1 cellular context compared by ENCODE assay signal in genomic region chr3:23921052-23921511, GRCh38.
TF ChIP-seq lines count a peak whose summit lies in the region.

No MANE protein-coding gene starts in this region.

TF ChIP-seq in HepG2, 621 proteins besides CTCF, POLR2A, EP300 and RAD21:
- TF ChIP-seq HNRNPK (IDR thresholded peaks at IDR 0.05; ENCODE audit: low read depth, low read length, poor library complexity, severe bottlenecking), result no peak
- no peak for TF ChIP-seq ZNF724P (CRISPR knock-in tag; IDR thresholded peaks at IDR 0.05; ENCODE audit: borderline replicate concordance)
- no peak for TF ChIP-seq FOSL2 (CRISPR knock-in tag; IDR thresholded peaks at IDR 0.05)
- peak; percentile 94 for TF ChIP-seq RBM22 (optimal IDR thresholded peaks at IDR 0.05; ENCODE audit: low read length)
- TF ChIP-seq MAF1 (CRISPR knock-in tag; IDR thresholded peaks at IDR 0.05; ENCODE audit: borderline replicate concordance), result no peak
- TF ChIP-seq HIVEP1 (CRISPR knock-in tag; IDR thresholded peaks at IDR 0.05), result no peak
- TF ChIP-seq HMGXB4 (CRISPR knock-in tag; IDR thresholded peaks at IDR 0.05; ENCODE audit: borderline replicate concordance in 1 of 2, low read depth in 1 of 2), result no peak
- TF ChIP-seq ZFP90 (CRISPR knock-in tag; IDR thresholded peaks at IDR 0.05; ENCODE audit: borderline replicate concordance), result no peak
- no peak for TF ChIP-seq ARNTL (CRISPR knock-in tag; IDR thresholded peaks at IDR 0.05)
- TF ChIP-seq HHEX (CRISPR knock-in tag; IDR thresholded peaks at IDR 0.05), result no peak
- 0 out of 2 replicates have a peak, but pooled peaks have one; percentile 51 for TF ChIP-seq ZC3H13 (CRISPR knock-in tag; IDR thresholded peaks at IDR 0.05)
- no peak for TF ChIP-seq THYN1 (CRISPR knock-in tag; IDR thresholded peaks at IDR 0.05; ENCODE audit: borderline replicate concordance, low read depth)
- no peak for TF ChIP-seq SCMH1 (CRISPR knock-in tag; IDR thresholded peaks at IDR 0.05; ENCODE audit: borderline replicate concordance)
- TF ChIP-seq ZIK1 (CRISPR knock-in tag; IDR thresholded peaks at IDR 0.05; ENCODE audit: borderline replicate concordance, low read depth), result no peak
- no peak for TF ChIP-seq GATAD2A (CRISPR knock-in tag; IDR thresholded peaks at IDR 0.05)
- TF ChIP-seq MAFF (IDR thresholded peaks at IDR 0.05; ENCODE audit: low read depth, low read length), result no peak
- 0 out of 2 replicates have a peak, but pooled peaks have one; percentile 35 for TF ChIP-seq SSRP1 (CRISPR knock-in tag; IDR thresholded peaks at IDR 0.05)
- TF ChIP-seq CREBL2 (CRISPR knock-in tag; IDR thresholded peaks at IDR 0.05; ENCODE audit: borderline replicate concordance), result no peak
- peak; percentile 77 for TF ChIP-seq ZNF121 (CRISPR knock-in tag; IDR thresholded peaks at IDR 0.05)
- TF ChIP-seq ZNF275 (CRISPR knock-in tag; IDR thresholded peaks at IDR 0.05; ENCODE audit: borderline replicate concordance), result no peak
- no peak for TF ChIP-seq BORCS8-MEF2B (CRISPR knock-in tag; IDR thresholded peaks at IDR 0.05)
- TF ChIP-seq NR2F6 (IDR thresholded peaks at IDR 0.05), result 0 out of 2 replicates have a peak, but pooled peaks have one; percentile 14
- no peak for TF ChIP-seq NR2F6 (CRISPR knock-in tag; IDR thresholded peaks at IDR 0.05)
- no peak for TF ChIP-seq TCF7 (IDR thresholded peaks at IDR 0.05; ENCODE audit: low read depth)
- no peak for TF ChIP-seq RBFOX2 (IDR thresholded peaks at IDR 0.05; ENCODE audit: low read depth, low read length)
- TF ChIP-seq ZNF704 (CRISPR knock-in tag; IDR thresholded peaks at IDR 0.05; ENCODE audit: borderline replicate concordance), result no peak
- no peak for TF ChIP-seq ZSCAN31 (CRISPR knock-in tag; IDR thresholded peaks at IDR 0.05; ENCODE audit: low read depth)
- no peak for TF ChIP-seq DNMT3B (CRISPR knock-in tag; conservative IDR thresholded peaks at IDR 0.05)
- TF ChIP-seq PAWR (CRISPR knock-in tag; IDR thresholded peaks at IDR 0.05; ENCODE audit: borderline replicate concordance), result no peak
- no peak for TF ChIP-seq SNAPC5 (CRISPR knock-in tag; IDR thresholded peaks at IDR 0.05; ENCODE audit: borderline replicate concordance)
- TF ChIP-seq ZNF136 (CRISPR knock-in tag; IDR thresholded peaks at IDR 0.05; ENCODE audit: low read depth), result no peak
- no peak for TF ChIP-seq ATF5 (CRISPR knock-in tag; IDR thresholded peaks at IDR 0.05; ENCODE audit: low read depth)
- TF ChIP-seq POLR2G (IDR thresholded peaks at IDR 0.05; ENCODE audit: low read depth, low read length), result peak; percentile 74
- no peak for TF ChIP-seq ZFP41 (CRISPR knock-in tag; IDR thresholded peaks at IDR 0.05; ENCODE audit: borderline replicate concordance)
- TF ChIP-seq ZBTB21 (CRISPR knock-in tag; IDR thresholded peaks at IDR 0.05), result no peak
- no peak for TF ChIP-seq HES4 (CRISPR knock-in tag; IDR thresholded peaks at IDR 0.05; ENCODE audit: borderline replicate concordance)
- TF ChIP-seq REL (CRISPR knock-in tag; conservative IDR thresholded peaks at IDR 0.05), result no peak
- no peak for TF ChIP-seq FOXP4 (CRISPR knock-in tag; IDR thresholded peaks at IDR 0.05)
- TF ChIP-seq AGO2 (optimal IDR thresholded peaks at IDR 0.05; ENCODE audit: low read depth, low read length), result peak; percentile 34
- TF ChIP-seq POLR2AphosphoS5 (IDR thresholded peaks at IDR 0.05; ENCODE audit: low read depth, low read length), result peak; percentile 54; the same call in 1 of the 2 replicates
- no peak for TF ChIP-seq PBX2 (CRISPR knock-in tag; IDR thresholded peaks at IDR 0.05)
- TF ChIP-seq ZFP62 (CRISPR knock-in tag; IDR thresholded peaks at IDR 0.05), result no peak
- TF ChIP-seq ZNF547 (CRISPR knock-in tag; IDR thresholded peaks at IDR 0.05), result no peak
- TF ChIP-seq ZBTB46 (CRISPR knock-in tag; IDR thresholded peaks at IDR 0.05; ENCODE audit: borderline replicate concordance), result no peak
- TF ChIP-seq KDM3A (CRISPR knock-in tag; IDR thresholded peaks at IDR 0.05; ENCODE audit: low read depth), result no peak
- TF ChIP-seq ZKSCAN8 (CRISPR knock-in tag; IDR thresholded peaks at IDR 0.05; ENCODE audit: borderline replicate concordance), result no peak
- TF ChIP-seq ZZZ3 (CRISPR knock-in tag; IDR thresholded peaks at IDR 0.05; ENCODE audit: borderline replicate concordance), result no peak
- TF ChIP-seq SOX6 (IDR thresholded peaks at IDR 0.05), result no peak
- TF ChIP-seq SOX6 (CRISPR knock-in tag; IDR thresholded peaks at IDR 0.05), result no peak
- TF ChIP-seq SYNCRIP (IDR thresholded peaks at IDR 0.05; ENCODE audit: insufficient read depth, low read depth, low read length), result no peak
- TF ChIP-seq TIGD3 (CRISPR knock-in tag; IDR thresholded peaks at IDR 0.05; ENCODE audit: borderline replicate concordance), result no peak
- TF ChIP-seq ZNF17 (CRISPR knock-in tag; IDR thresholded peaks at IDR 0.05), result no peak
- TF ChIP-seq ZBTB26 (CRISPR knock-in tag; IDR thresholded peaks at IDR 0.05; ENCODE audit: borderline replicate concordance), result no peak
- TF ChIP-seq ARID2 (CRISPR knock-in tag; IDR thresholded peaks at IDR 0.05; ENCODE audit: borderline replicate concordance), result no peak
- no peak for TF ChIP-seq FOXC1 (CRISPR knock-in tag; IDR thresholded peaks at IDR 0.05; ENCODE audit: borderline replicate concordance)
- no peak for TF ChIP-seq TCF12 (IDR thresholded peaks at IDR 0.05)
- TF ChIP-seq TCF12 (CRISPR knock-in tag; IDR thresholded peaks at IDR 0.05), result no peak
